22 cellular contexts compared by ENCODE assay signal in genomic region chr1:20211511-20211931, GRCh38. TPM values are rescaled to one million over a fixed set of nuclear protein-coding genes. Genes with fewer than 3 reads are reported as not detected.
DNase-seq lines count a peak whose midpoint lies in the region; ATAC-seq, FAIRE-seq and TF ChIP-seq lines count a peak whose summit lies in the region.
"Had no signal": no experiment of that assay in that cellular context is flagged by ENCODE, and none has a peak within 500 bp of the region (broad histone marks: within the 10 kb centered on the region; RNA-seq: fewer than 3 reads in every experiment).

No MANE protein-coding gene starts in this region.

- intact Hi-C loops in ovary (cut with DNase I): loop anchor here in 3 of 4 donors (5.0 to 10.0 kb wide), 2 partner anchors 281 to 283 kb away; no protein-coding TSS in a partner anchor

- peak; percentile 6 for DNase-seq in ELR (ENCODE audit: low read depth)
- peak; percentile 79 for DNase-seq in RCC 7860 (ENCODE audit: low spot score)
- DNase-seq in ovary: peak; percentile 37 to 68 (median 51)
- DNase-seq in SW 1271 (lab: John Stamatoyannopoulos, UW): no peak
- DNase-seq in Kasumi-1 (lab: John Stamatoyannopoulos, UW): no peak
- DNase-seq in H54 (ENCODE audit: insufficient read length, low spot score): no peak
- DNase-seq: activated CD4-positive, alpha-beta T cell treated with anti-CD3 and anti-CD28 coated beads for 48 hours; activated naive CD8-positive, alpha-beta T cell treated with anti-CD3 and anti-CD28 coated beads, Interleukin-2, amount 10 ng/mL, durations not matched to agents 7 days and 5 days; activated T-cell treated with anti-CD3 and anti-CD28 coated beads for 4 hours; endodermal cell; heart left ventricle; HFFc6; NCI-H1105 treated with DMSO at 0.1 percent for 48 hours; NCI-H345; stimulated activated CD4-positive, alpha-beta T cell treated with anti-CD3 and anti-CD28 coated beads, Interleukin-4, amount 100 ng/mL, for 1 hour; T1000 had no signal

- no peaks in the 10 kb centered on the region for H3K27me3 ChIP-seq in esophagus (ENCODE audit: control insufficient read depth in 1 of 2, insufficient read depth in 2 of 2, low read length in 2 of 2)
- no peaks in the 10 kb centered on the region for H3K27me3 ChIP-seq in ovary

- no peak for TF ChIP-seq CTCF in ovary (IDR thresholded peaks at IDR 0.05)

- TF ChIP-seq POLR2A in ovary (IDR thresholded peaks at IDR 0.05) (no peak), H54 (IDR thresholded peaks at IDR 0.05; ENCODE audit: low read depth, low read length) (no peak)

- H3K36me3 ChIP-seq in esophagus (ENCODE audit: control insufficient read depth in 2 of 2, insufficient read depth in 2 of 2, low read length in 1 of 2) (no peaks in the 10 kb centered on the region), ovary (no peaks in the 10 kb centered on the region)
- H3K36me3 ChIP-seq: heart left ventricle, SJSA1 had no signal

- no peak for ATAC-seq in HG02870 (IDR thresholded peaks at IDR 0.05; ENCODE audit: unreplicated experiment)
- ATAC-seq: sciatic nerve had no signal

- H3K9me3 ChIP-seq in esophagus (ENCODE audit: control insufficient read depth in 2 of 2, insufficient read depth in 1 of 2, low read depth in 1 of 2, low read length in 1 of 2): no peaks in the 10 kb centered on the region
- H3K9me3 ChIP-seq in ovary: no peaks in the 10 kb centered on the region
- H3K9me3 ChIP-seq: heart left ventricle had no signal

- H3K4me1 ChIP-seq in esophagus (ENCODE audit: control insufficient read depth in 2 of 2, insufficient read depth in 2 of 2, low read length in 1 of 2): peaks cover 0 to 6% of the 10 kb centered on the region in 2 donors
- peaks cover 12% of the 10 kb centered on the region for H3K4me1 ChIP-seq in ovary (ENCODE audit: insufficient read depth)
- H3K4me1 ChIP-seq: SJSA1 had no signal

- peak; percentile 91 for FAIRE-seq in RCC 7860 (lab: Jason Lieb, UNC)
- FAIRE-seq in H54 (lab: Jason Lieb, UNC): no peak
- FAIRE-seq: islet of Langerhans had no signal

- H3K4me3 ChIP-seq in esophagus (ENCODE audit: low read depth in 1 of 2, low read length in 2 of 2) (no peak overlapping the region), ovary (no peak overlapping the region)
- H3K4me3 ChIP-seq: heart left ventricle, SJSA1 had no signal

- no peak for TF ChIP-seq EP300 in ovary (IDR thresholded peaks at IDR 0.05)

- peak overlapping the region; percentile 36 to 37 for H3K27ac ChIP-seq in esophagus (ENCODE audit: low read depth in 2 of 2, low read length in 1 of 2)
- H3K27ac ChIP-seq in ovary: peak overlapping the region; percentile 2 to 23
- H3K27ac ChIP-seq: heart left ventricle, SJSA1 had no signal

- 35 to 50% methylated on average over 4 of the region's 4 CpGs for WGBS in esophagus, 2 donors
- 43 to 52% (median 49%) methylated on average over 4 of the region's 4 CpGs for WGBS in ovary, 3 donors

RNA-seq across cellular contexts. Expression of gene PLA2G2C, which starts 25.2 kb away (rescaled TPM):
- polyA plus RNA-seq in esophagus: under 1 TPM; 0.07 to 0.14 TPM
- not detected for total RNA-seq in ovary
- polyA plus RNA-seq in ovary: under 1 TPM in 1 of 2 donors, not detected in 1; 0.02 TPM
- total RNA-seq: activated naive CD8-positive, alpha-beta T cell treated with anti-CD3 and anti-CD28 coated beads, Interleukin-2, amount 10 ng/mL, durations not matched to agents 7 days and 5 days; endodermal cell; HFFc6; SJSA1; urinary bladder had no signal
- polyA plus RNA-seq: heart left ventricle, urinary bladder had no signal

RNA-seq across cellular contexts. Expression of gene UBXN10, which starts 25.6 kb away (rescaled TPM):
- polyA plus RNA-seq in esophagus: 1 to 10 TPM in 1 of 2 donors, under 1 TPM in 1; 0.35 to 1.2 TPM
- 10 to 100 TPM in 1 of 7 donors, 1 to 10 TPM in 4, under 1 TPM in 2; 0.20 to 28.0 (median 2.9) TPM for total RNA-seq in ovary
- polyA plus RNA-seq in ovary: 1 to 10 TPM in 1 of 2 donors, under 1 TPM in 1; 0.39 to 1.1 TPM
- total RNA-seq: HFFc6, SJSA1 had no signal

Comparison
In these comparisons a context has a peak if more than half of its experiments do, and no peak if none do; other contexts are left out.
1. DNase-seq: peak in ELR (single experiment), RCC 7860 (single experiment) and ovary (5 of 5); none in SW 1271 (0 of 2), Kasumi-1 (0 of 2) and H54 (single experiment).